In genomic region chr16:71927383-71927782, GRCh38 we compare ENCODE assay signal across 8 cellular contexts. TPM values are rescaled to one million over a fixed set of nuclear protein-coding genes. Genes with fewer than 3 reads are reported as not detected.
DNase-seq lines count a peak whose midpoint lies in the region; ATAC-seq, FAIRE-seq and TF ChIP-seq lines count a peak whose summit lies in the region.

No MANE protein-coding gene starts in this region.

- TF ChIP-seq POLR2A in GM12892 (IDR thresholded peaks at IDR 0.05; ENCODE audit: low read depth, low read length): no peak

- no peak for FAIRE-seq in GM12892 (lab: Jason Lieb, UNC)

- DNase-seq in AG04449 (ENCODE audit: low read depth, low spot score) (peak; percentile 63), Kasumi-1 (lab: John Stamatoyannopoulos, UW) (peak; percentile 48 to 63), caudate nucleus (lab: John Stamatoyannopoulos, UW) (peak in 16 of 61 donors; percentile 5 to 58 (median 20)), memory B cell (ENCODE audit: low spot score in 2 of 2) (no peak), GM12892 (ENCODE audit: insufficient read length) (no peak), NCI-H82 (lab: John Stamatoyannopoulos, UW) (no peak)

- H3K27ac ChIP-seq in caudate nucleus (ENCODE audit: low read depth, low read length): peak overlapping the region; percentile 26

- no peak overlapping the region for H3K4me3 Mint-ChIP-seq in memory B cell

- H3K9me3 Mint-ChIP-seq in memory B cell: no peaks in the 10 kb centered on the region

- H3K36me3 Mint-ChIP-seq in memory B cell: peaks cover 33% of the 10 kb centered on the region

- no peak for TF ChIP-seq CTCF in AG04449 (IDR thresholded peaks at IDR 0.05; ENCODE audit: insufficient read depth, low read length, missing control alignments)

- peak overlapping the region; percentile 58 for H3K27ac Mint-ChIP-seq in memory B cell

- ATAC-seq in memory B cell (ENCODE audit: low read depth): no peak
- no peak for ATAC-seq in HG02852 (IDR thresholded peaks at IDR 0.05; ENCODE audit: unreplicated experiment)
- ATAC-seq in HG03135 (IDR thresholded peaks at IDR 0.05; ENCODE audit: unreplicated experiment): no peak

- CTCF ChIA-PET in AG04449 (lab: Yijun Ruan, JAX): no interaction called here

- H3K4me1 Mint-ChIP-seq in memory B cell: peaks cover 4% of the 10 kb centered on the region

- H3K27me3 Mint-ChIP-seq in memory B cell: no peaks in the 10 kb centered on the region

- POLR2A ChIA-PET in AG04449 (lab: Yijun Ruan, JAX): interaction anchor here (0.7 kb wide), 1 partner anchor 33 kb away, joined by 4 read pairs; no protein-coding TSS in a partner anchor

- no peak overlapping the region for H3K4me3 ChIP-seq in AG04449 (ENCODE audit: low read depth, low read length)

RNA-seq across cellular contexts. Expression of gene IST1, which starts 32.1 kb away (rescaled TPM):
- 132 TPM for polyA plus RNA-seq in GM12892 (2012; ENCODE audit: missing spikeins)

RNA-seq across cellular contexts. Expression of gene ZNF821, which starts 43.4 kb away (rescaled TPM):
- 8.3 TPM for polyA plus RNA-seq in GM12892 (2012; ENCODE audit: missing spikeins)

Comparison
In these comparisons a context has a peak if more than half of its experiments do, and no peak if none do; other contexts are left out.
1. DNase-seq: peak in AG04449 (single experiment) and Kasumi-1 (2 of 2); none in memory B cell (0 of 2), GM12892 (single experiment) and NCI-H82 (single experiment).